Comparison of ENCODE assay signal across 18 cellular contexts in genomic region chr22:24001314-24001713, GRCh38. TPM values are rescaled to one million over a fixed set of nuclear protein-coding genes. Genes with fewer than 3 reads are reported as not detected.
"Had no signal": no experiment of that assay in that cellular context is flagged by ENCODE, and none has a peak within 500 bp of the region (broad histone marks: within the 10 kb centered on the region; RNA-seq: fewer than 3 reads in every experiment).

No MANE protein-coding gene starts in this region.

- FAIRE-seq: astrocyte, TTC549 had no signal

- H3K9me3 Mint-ChIP-seq: activated CD4-positive, alpha-beta memory T cell treated with anti-CD3 and anti-CD28 coated beads for 36 hours; stimulated activated naive CD8-positive, alpha-beta T cell treated with anti-CD3 and anti-CD28 coated beads, Interleukin-15, amount 100 ng/mL, for 72 hours; T-helper 1 cell treated with Interleukin-12 subunit alpha and Interleukin-12 subunit beta and Interleukin-4 antibody, amounts not matched to agents 30 μg/mL and 1 μg/mL, for 36 hours had no signal

- H3K27ac ChIP-seq: cardiac muscle cell, heart right ventricle had no signal

- DNase-seq: activated CD4-positive, alpha-beta memory T cell treated with anti-CD3 and anti-CD28 coated beads for 36 hours; activated CD4-positive, CD25-positive, alpha-beta regulatory T cell treated with anti-CD3 and anti-CD28 coated beads, Interleukin-2, amount 50 U/mL, for 72 hours; activated naive CD4-positive, alpha-beta T cell; foreskin melanocyte; heart right ventricle; retina; stimulated activated CD4-positive, alpha-beta T cell treated with anti-CD3 and anti-CD28 coated beads, Interleukin-15, amount 100 ng/mL, for 24 hours; stimulated activated CD4-positive, alpha-beta T cell treated with anti-CD3 and anti-CD28 coated beads, Interleukin-4, amount 100 ng/mL, for 24 hours; stimulated activated naive CD8-positive, alpha-beta T cell treated with anti-CD3 and anti-CD28 coated beads, Interleukin-15, amount 100 ng/mL, for 72 hours had no signal

- H3K36me3 ChIP-seq: cardiac muscle cell, heart right ventricle had no signal

- H3K27ac Mint-ChIP-seq: activated CD4-positive, alpha-beta memory T cell treated with anti-CD3 and anti-CD28 coated beads for 36 hours; T-helper 1 cell treated with Interleukin-12 subunit alpha and Interleukin-12 subunit beta and Interleukin-4 antibody, amounts not matched to agents 30 μg/mL and 1 μg/mL, for 36 hours had no signal

- ATAC-seq: stimulated activated naive CD8-positive, alpha-beta T cell treated with anti-CD3 and anti-CD28 coated beads, Interleukin-15, amount 100 ng/mL, for 72 hours had no signal

- H3K9me3 ChIP-seq: heart right ventricle had no signal

- H3K27me3 Mint-ChIP-seq: stimulated activated naive CD8-positive, alpha-beta T cell treated with anti-CD3 and anti-CD28 coated beads, Interleukin-15, amount 100 ng/mL, for 72 hours had no signal

- H3K4me3 Mint-ChIP-seq: activated CD4-positive, alpha-beta memory T cell treated with anti-CD3 and anti-CD28 coated beads for 36 hours; stimulated activated naive CD8-positive, alpha-beta T cell treated with anti-CD3 and anti-CD28 coated beads, Interleukin-15, amount 100 ng/mL, for 72 hours; T-helper 1 cell treated with Interleukin-12 subunit alpha and Interleukin-12 subunit beta and Interleukin-4 antibody, amounts not matched to agents 30 μg/mL and 1 μg/mL, for 36 hours had no signal

- H3K4me3 ChIP-seq: cardiac muscle cell, heart right ventricle had no signal

- H3K36me3 Mint-ChIP-seq: activated CD4-positive, alpha-beta memory T cell treated with anti-CD3 and anti-CD28 coated beads for 36 hours had no signal

- H3K27me3 ChIP-seq: cardiac muscle cell, heart right ventricle had no signal

RNA-seq across cellular contexts. Expression of gene GSTT4, which starts 3.9 kb away (rescaled TPM):
- total RNA-seq: activated CD4-positive, alpha-beta memory T cell treated with anti-CD3 and anti-CD28 coated beads for 36 hours; astrocyte; cardiac muscle cell; heart right ventricle; kidney epithelial cell; liver; skeletal muscle tissue; urinary bladder had no signal
- polyA plus RNA-seq: cardiac muscle cell, heart right ventricle, liver, thymus, urinary bladder had no signal

RNA-seq across cellular contexts. Expression of gene GSTT2, which starts 21.4 kb away (rescaled TPM):
- total RNA-seq: activated CD4-positive, alpha-beta memory T cell treated with anti-CD3 and anti-CD28 coated beads for 36 hours; astrocyte; skeletal muscle tissue; urinary bladder had no signal
